Comparison of ENCODE assay signal across 1 cellular context in the genomic region with DNA sequence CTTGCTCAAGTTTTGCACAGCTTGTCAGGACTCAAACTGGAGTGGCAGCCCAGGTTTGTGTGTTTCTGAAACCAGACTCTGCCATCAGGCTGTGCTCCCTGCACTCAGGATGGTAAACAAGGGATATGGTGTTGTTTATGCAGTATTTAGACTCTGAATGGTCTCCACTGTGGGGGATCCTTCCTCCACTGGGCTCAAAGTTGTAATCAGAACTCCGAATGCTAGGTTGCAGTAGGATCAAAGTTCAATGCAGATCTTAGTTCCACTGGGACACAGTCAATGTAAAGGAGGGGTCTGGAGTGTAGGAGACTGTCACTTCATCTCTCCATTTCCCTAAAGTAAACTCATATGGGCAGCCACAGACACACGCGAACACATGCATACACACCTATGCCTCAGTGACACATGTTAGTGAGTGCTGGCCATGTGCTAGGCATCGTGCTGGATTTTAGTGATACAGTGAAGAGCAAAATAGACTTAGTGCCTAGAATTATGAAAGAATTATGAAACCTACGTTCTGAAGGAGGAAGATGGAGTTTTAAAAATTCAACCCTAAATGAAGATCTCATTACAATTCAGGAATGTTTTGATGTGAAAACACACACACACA.
TF ChIP-seq lines count a peak whose summit lies in the region.

No MANE protein-coding gene starts in this region.

TF ChIP-seq in GM12878, 131 proteins besides CTCF, POLR2A, EP300 and RAD21:
- no peak for TF ChIP-seq EGR1 (IDR thresholded peaks at IDR 0.05; ENCODE audit: borderline replicate concordance in 1 of 2, low read depth in 2 of 2, low read length in 2 of 2)
- no peak for TF ChIP-seq JUNB (IDR thresholded peaks at IDR 0.05)
- TF ChIP-seq, protein P1, sequence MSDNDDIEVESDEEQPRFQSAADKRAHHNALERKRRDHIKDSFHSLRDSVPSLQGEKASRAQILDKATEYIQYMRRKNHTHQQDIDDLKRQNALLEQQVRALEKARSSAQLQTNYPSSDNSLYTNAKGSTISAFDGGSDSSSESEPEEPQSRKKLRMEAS (IDR thresholded peaks at IDR 0.05; ENCODE audit: low read depth, low read length) = no peak
- TF ChIP-seq CEBPB (IDR thresholded peaks at IDR 0.05; ENCODE audit: borderline replicate concordance in 1 of 2, low read depth in 2 of 2, low read length in 2 of 2) = no peak
- no peak for TF ChIP-seq ZNF217 (IDR thresholded peaks at IDR 0.05)
- no peak for TF ChIP-seq ZNF274 (IDR thresholded peaks at IDR 0.05; ENCODE audit: insufficient read depth, insufficient read length)
- TF ChIP-seq HSF1 (IDR thresholded peaks at IDR 0.05; ENCODE audit: low read depth, low read length) = no peak
